19 cellular contexts compared by ENCODE assay signal in genomic region chr14:38203929-38204716, GRCh38.
"Had no signal": no experiment of that assay in that cellular context is flagged by ENCODE, and none has a peak within 500 bp of the region (broad histone marks: within the 10 kb centered on the region; RNA-seq: fewer than 3 reads in every experiment).

No MANE protein-coding gene starts in this region.

- H3K4me2 ChIP-seq: hepatocyte had no signal

- H3K27ac Mint-ChIP-seq: activated naive CD4-positive, alpha-beta T cell treated with anti-CD3 and anti-CD28 coated beads, Interleukin-2, amount 50 U/mL, for 24 hours; brain; nephron; type B pancreatic cell had no signal

- H3K4me3 Mint-ChIP-seq: activated naive CD4-positive, alpha-beta T cell treated with anti-CD3 and anti-CD28 coated beads, Interleukin-2, amount 50 U/mL, for 24 hours; brain; central memory CD8-positive, alpha-beta T cell; nephron; type B pancreatic cell had no signal

- ATAC-seq: gastroesophageal sphincter, left ventricle myocardium superior, psoas muscle, sciatic nerve had no signal

- DNase-seq: activated CD4-positive, alpha-beta T cell treated with anti-CD3 and anti-CD28 coated beads, Interleukin-2, amount 50 U/mL, for 4 hours; activated CD4-positive, CD25-positive, alpha-beta regulatory T cell treated with anti-CD3 and anti-CD28 coated beads, Interleukin-2, amount 50 U/mL, for 72 hours; activated T-cell treated with anti-CD3 and anti-CD28 coated beads, Interleukin-2, amount 50 U/mL, for 1 hour; effector memory CD4-positive, alpha-beta T cell; left ventricle myocardium superior; mesendoderm; psoas muscle; spleen; stimulated activated naive CD4-positive, alpha-beta T cell; substantia nigra had no signal

- H3K36me3 Mint-ChIP-seq: brain, type B pancreatic cell had no signal

- H3K4me3 ChIP-seq: gastroesophageal sphincter, hepatocyte, psoas muscle, spleen had no signal

- H2AFZ ChIP-seq: hepatocyte had no signal

- H3K9me3 Mint-ChIP-seq: activated naive CD4-positive, alpha-beta T cell treated with anti-CD3 and anti-CD28 coated beads, Interleukin-2, amount 50 U/mL, for 24 hours; central memory CD8-positive, alpha-beta T cell; type B pancreatic cell had no signal

- H3K79me2 ChIP-seq: hepatocyte had no signal

- H3K27ac ChIP-seq: epithelial cell of prostate, gastroesophageal sphincter, hepatocyte, psoas muscle, spleen had no signal

- H3K36me3 ChIP-seq: gastroesophageal sphincter, spleen had no signal

- H3K4me1 ChIP-seq: psoas muscle had no signal
